ENCODE assay signal across 22 cellular contexts in the genomic region with DNA sequence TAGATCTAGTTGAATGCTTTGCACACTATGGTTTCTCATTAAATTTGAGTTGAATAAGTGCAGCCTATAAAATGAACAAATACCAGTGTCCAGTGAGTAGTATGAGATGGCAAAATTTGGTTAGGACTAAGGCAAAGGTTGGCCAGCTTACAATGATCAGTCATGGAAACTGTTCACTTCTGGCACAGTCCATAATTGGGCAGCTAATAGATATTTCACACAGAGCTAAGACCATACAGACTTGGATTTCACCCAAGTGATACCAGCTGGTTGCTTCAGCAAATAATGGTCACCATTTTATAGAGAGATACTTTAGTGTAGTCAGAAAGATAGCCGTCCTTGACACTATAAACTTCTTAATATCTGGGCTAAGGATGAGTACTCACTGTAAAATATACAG. TPM values are rescaled to one million over a fixed set of nuclear protein-coding genes. Genes with fewer than 3 reads are reported as not detected.
"Had no signal": no experiment of that assay in that cellular context is flagged by ENCODE, and none has a peak within 500 bp of the region (broad histone marks: within the 10 kb centered on the region; RNA-seq: fewer than 3 reads in every experiment).

No MANE protein-coding gene starts in this region.

- DNase-seq: activated CD4-positive, alpha-beta T cell treated with anti-CD3 and anti-CD28 coated beads for 1 hour; activated CD4-positive, alpha-beta T cell treated with anti-CD3 and anti-CD28 coated beads, Interleukin-2, amount 50 U/mL, for 1 hour; activated CD8-positive, alpha-beta T cell treated with anti-CD3 and anti-CD28 coated beads, Interleukin-2, amount 10 ng/mL, durations not matched to agents 7 days and 5 days; activated gamma-delta T cell; anterior cingulate cortex; body of pancreas; effector CD4-positive, alpha-beta T cell; erythroblast; foreskin fibroblast; heart right ventricle; islet precursor cell; left colon; retina; stimulated activated CD4-positive, alpha-beta T cell treated with anti-CD3 and anti-CD28 coated beads, Interleukin-2, amount 100 ng/mL, for 48 hours; stimulated activated CD8-positive, alpha-beta memory T cell treated with anti-CD3 and anti-CD28 coated beads, Interleukin-4, amount 100 ng/mL, for 48 hours; stimulated activated naive B cell treated with anti-CD40 and anti-IgM and Interleukin-4, amounts not matched to agents 10 μg/mL and 1 μg/mL and 100 μg/mL, for 72 hours; trophoblast cell had no signal

- H3K36me3 ChIP-seq: cardiac muscle cell, heart right ventricle, vagina had no signal

- H3K4me3 ChIP-seq: body of pancreas, cardiac muscle cell, heart right ventricle, vagina had no signal

- ATAC-seq: activated CD8-positive, alpha-beta T cell treated with anti-CD3 and anti-CD28 coated beads, Interleukin-2, amount 10 ng/mL, durations not matched to agents 7 days and 5 days; body of pancreas; heart right ventricle; left colon; natural killer cell treated with Interleukin-12 subunit alpha and Interleukin-12 subunit beta and Interleukin-15 and Interleukin-18, amount 100 ng/mL, for 72 hours; stimulated activated naive B cell treated with anti-CD40 and anti-IgM and Interleukin-4, amounts not matched to agents 10 μg/mL and 1 μg/mL and 100 μg/mL, for 72 hours had no signal

- H3K4me1 ChIP-seq: body of pancreas, heart right ventricle, vagina had no signal

- H3K27ac ChIP-seq: body of pancreas, cardiac muscle cell, heart right ventricle, vagina, VCaP had no signal

- H3K27me3 ChIP-seq: body of pancreas, cardiac muscle cell, vagina had no signal

- H3K9me3 ChIP-seq: body of pancreas, heart right ventricle, vagina had no signal

RNA-seq across cellular contexts. Expression of a gene that starts 15.7 kb away (rescaled TPM):
- total RNA-seq: activated CD8-positive, alpha-beta T cell treated with anti-CD3 and anti-CD28 coated beads, Interleukin-2, amount 10 ng/mL, durations not matched to agents 7 days and 5 days; activated T-helper 1 cell treated with anti-CD3 and anti-CD28 coated beads, Interleukin-12 subunit alpha, Interleukin-12 subunit beta, Interleukin-2, Interleukin-4 antibody, amounts not matched to agents 30 ng/mL and 10 ng/mL and 1 ng/mL, durations not matched to agents 14 hours and 24 hours and 36 hours had no signal
